ENCODE assay signal across 9 cellular contexts in genomic region chr9:121281614-121282291, GRCh38. TPM values are rescaled to one million over a fixed set of nuclear protein-coding genes. Genes with fewer than 3 reads are reported as not detected.
DNase-seq lines count a peak whose midpoint lies in the region; ATAC-seq and TF ChIP-seq lines count a peak whose summit lies in the region.
"Had no signal": no experiment of that assay in that cellular context is flagged by ENCODE, and none has a peak within 500 bp of the region (broad histone marks: within the 10 kb centered on the region; RNA-seq: fewer than 3 reads in every experiment).

No MANE protein-coding gene starts in this region.

- H3K27ac Mint-ChIP-seq in activated CD8-positive, alpha-beta T cell treated with anti-CD3 and anti-CD28 coated beads for 36 hours, result no peak overlapping the region
- no peak overlapping the region for H3K27ac Mint-ChIP-seq in activated CD8-positive, alpha-beta T cell treated with anti-CD3 and anti-CD28 coated beads, Interleukin-2, amount 10 ng/mL, durations not matched to agents 7 days and 5 days

- TF ChIP-seq CTCF in activated CD8-positive, alpha-beta T cell treated with anti-CD3 and anti-CD28 coated beads for 36 hours (IDR thresholded peaks at IDR 0.05), result no peak
- TF ChIP-seq CTCF in lower leg skin (IDR thresholded peaks at IDR 0.05), result no peak

- no peaks in the 10 kb centered on the region for H3K27me3 Mint-ChIP-seq in activated CD8-positive, alpha-beta T cell treated with anti-CD3 and anti-CD28 coated beads for 36 hours
- no peaks in the 10 kb centered on the region for H3K27me3 Mint-ChIP-seq in activated CD8-positive, alpha-beta T cell treated with anti-CD3 and anti-CD28 coated beads, Interleukin-2, amount 10 ng/mL, durations not matched to agents 7 days and 5 days (ENCODE audit: low read depth)

- intact Hi-C loops in activated CD8-positive, alpha-beta T cell treated with anti-CD3 and anti-CD28 coated beads for 36 hours (cut with micrococcal nuclease), result no loop called here
- intact Hi-C loops in lower leg skin (cut with DNase I; ENCODE audit: low total_unique reads), result no loop called here

- no peak for ATAC-seq in activated CD8-positive, alpha-beta T cell treated with anti-CD3 and anti-CD28 coated beads for 36 hours
- ATAC-seq in activated CD8-positive, alpha-beta T cell treated with anti-CD3 and anti-CD28 coated beads, Interleukin-2, amount 10 ng/mL, durations not matched to agents 7 days and 5 days, result no peak
- ATAC-seq in GM21526 (IDR thresholded peaks at IDR 0.05; ENCODE audit: low FRiP score, unreplicated experiment), result no peak
- no peak for ATAC-seq in HG02759 (IDR thresholded peaks at IDR 0.05; ENCODE audit: unreplicated experiment)

- no peak overlapping the region for H3K4me3 Mint-ChIP-seq in activated CD8-positive, alpha-beta T cell treated with anti-CD3 and anti-CD28 coated beads for 36 hours
- no peak overlapping the region for H3K4me3 Mint-ChIP-seq in activated CD8-positive, alpha-beta T cell treated with anti-CD3 and anti-CD28 coated beads, Interleukin-2, amount 10 ng/mL, durations not matched to agents 7 days and 5 days

- no peak for TF ChIP-seq POLR2A in lower leg skin (IDR thresholded peaks at IDR 0.05)

- DNase-seq in activated CD8-positive, alpha-beta T cell treated with anti-CD3 and anti-CD28 coated beads for 36 hours, result peak; percentile 37
- no peak for DNase-seq in activated CD8-positive, alpha-beta T cell treated with anti-CD3 and anti-CD28 coated beads, Interleukin-2, amount 10 ng/mL, durations not matched to agents 7 days and 5 days
- DNase-seq in caudate nucleus (lab: John Stamatoyannopoulos, UW) (peak in 3 of 61 donors; percentile 45 to 64 (median 63)), lower leg skin (ENCODE audit: low spot score in 2 of 2) (peak; percentile 88 to 95), ureter (ENCODE audit: low spot score) (peak; percentile 92), SHP77 treated with DMSO at 0.1 percent for 48 hours (lab: John Stamatoyannopoulos, UW) (no peak)
- DNase-seq: naive B cell had no signal

- 2 to 22% methylated on average over 10 of the region's 10 CpGs for WGBS in lower leg skin, 2 donors

- H3K36me3 Mint-ChIP-seq in activated CD8-positive, alpha-beta T cell treated with anti-CD3 and anti-CD28 coated beads for 36 hours (ENCODE audit: low read depth), result no peaks in the 10 kb centered on the region
- no peaks in the 10 kb centered on the region for H3K36me3 Mint-ChIP-seq in activated CD8-positive, alpha-beta T cell treated with anti-CD3 and anti-CD28 coated beads, Interleukin-2, amount 10 ng/mL, durations not matched to agents 7 days and 5 days (ENCODE audit: low read depth)

- peaks cover 18% of the 10 kb centered on the region for H3K4me1 Mint-ChIP-seq in activated CD8-positive, alpha-beta T cell treated with anti-CD3 and anti-CD28 coated beads for 36 hours (ENCODE audit: low read depth)
- H3K4me1 Mint-ChIP-seq in activated CD8-positive, alpha-beta T cell treated with anti-CD3 and anti-CD28 coated beads, Interleukin-2, amount 10 ng/mL, durations not matched to agents 7 days and 5 days (ENCODE audit: low read depth), result peaks cover 18% of the 10 kb centered on the region

- CTCF ChIA-PET in activated CD8-positive, alpha-beta T cell treated with anti-CD3 and anti-CD28 coated beads for 36 hours (lab: Charles Lee), result interaction anchor here (1.1 to 3.3 kb wide), 4 partner anchors 11 to 174 kb away, joined by 3 to 17 read pairs (median 10); no protein-coding TSS in a partner anchor
- CTCF ChIA-PET in activated CD8-positive, alpha-beta T cell treated with anti-CD3 and anti-CD28 coated beads, Interleukin-2, amount 10 ng/mL, durations not matched to agents 7 days and 5 days (lab: Charles Lee), result no interaction called here

- no peaks in the 10 kb centered on the region for H3K9me3 Mint-ChIP-seq in activated CD8-positive, alpha-beta T cell treated with anti-CD3 and anti-CD28 coated beads for 36 hours
- no peaks in the 10 kb centered on the region for H3K9me3 Mint-ChIP-seq in activated CD8-positive, alpha-beta T cell treated with anti-CD3 and anti-CD28 coated beads, Interleukin-2, amount 10 ng/mL, durations not matched to agents 7 days and 5 days (ENCODE audit: insufficient read depth)
- H3K9me3 Mint-ChIP-seq: naive B cell had no signal

- POLR2A ChIA-PET in activated CD8-positive, alpha-beta T cell treated with anti-CD3 and anti-CD28 coated beads for 36 hours (lab: Charles Lee), result interaction anchor here (0.6 kb wide), 1 partner anchor 82 kb away, joined by 3 read pairs; no protein-coding TSS in a partner anchor
- POLR2A ChIA-PET in activated CD8-positive, alpha-beta T cell treated with anti-CD3 and anti-CD28 coated beads, Interleukin-2, amount 10 ng/mL, durations not matched to agents 7 days and 5 days (lab: Charles Lee), result no interaction called here

- H3K27ac ChIP-seq in caudate nucleus (ENCODE audit: low read depth, low read length), result peak overlapping the region; percentile 91

- no peak overlapping the region for H3K4me3 ChIP-seq in lower leg skin (ENCODE audit: low read depth, poor library complexity, severe bottlenecking)

RNA-seq across cellular contexts. Expression of gene GSN, which starts 13.8 kb away (rescaled TPM):
- 1 to 10 TPM; 1.9 to 2.2 TPM for total RNA-seq in activated CD8-positive, alpha-beta T cell treated with anti-CD3 and anti-CD28 coated beads for 36 hours
- 1 to 10 TPM; 4.0 to 4.2 TPM for total RNA-seq in activated CD8-positive, alpha-beta T cell treated with anti-CD3 and anti-CD28 coated beads, Interleukin-2, amount 10 ng/mL, durations not matched to agents 7 days and 5 days
- total RNA-seq in lower leg skin (1,000 to 10,000 TPM in 2 of 4 donors, 100 to 1,000 TPM in 2; 835 to 2,031 (median 1,042) TPM), ureter (510 TPM)

Comparison
In these comparisons a context has a peak if more than half of its experiments do, and no peak if none do; other contexts are left out.
1. DNase-seq: peak in activated CD8-positive, alpha-beta T cell treated with anti-CD3 and anti-CD28 coated beads for 36 hours (single experiment), lower leg skin (2 of 2) and ureter (single experiment); none in activated CD8-positive, alpha-beta T cell treated with anti-CD3 and anti-CD28 coated beads, Interleukin-2, amount 10 ng/mL, durations not matched to agents 7 days and 5 days (single experiment) and SHP77 treated with DMSO at 0.1 percent for 48 hours (single experiment).
2. RNA of gene GSN, which starts 13.8 kb away (total RNA-seq): 835 to 2,031 TPM in lower leg skin and 510 TPM in ureter (single experiment); 4.0 to 4.2 TPM in activated CD8-positive, alpha-beta T cell treated with anti-CD3 and anti-CD28 coated beads, Interleukin-2, amount 10 ng/mL, durations not matched to agents 7 days and 5 days and 1.9 to 2.2 TPM in activated CD8-positive, alpha-beta T cell treated with anti-CD3 and anti-CD28 coated beads for 36 hours; every median in the first group is over 10 times any median in the second.